Comparison of ENCODE assay signal across 1 cellular context in genomic region chr15:96037584-96037983, GRCh38.
TF ChIP-seq lines count a peak whose summit lies in the region.

No MANE protein-coding gene starts in this region.

TF ChIP-seq in GM12878, 131 proteins besides CTCF, POLR2A, EP300 and RAD21 (continued from another document and continues in another):
- TF ChIP-seq ATF2 (IDR thresholded peaks at IDR 0.05; ENCODE audit: low read length) (peak; percentile 94), ZBTB40 (IDR thresholded peaks at IDR 0.05; ENCODE audit: borderline replicate concordance) (no peak), CEBPZ (IDR thresholded peaks at IDR 0.05; ENCODE audit: low read depth, low read length) (no peak), RELB (IDR thresholded peaks at IDR 0.05; ENCODE audit: low read depth) (peak; percentile 80), SPI1 (IDR thresholded peaks at IDR 0.05; ENCODE audit: borderline replicate concordance, insufficient read depth, low read depth, low read length) (no peak), ZNF384 (IDR thresholded peaks at IDR 0.05; ENCODE audit: borderline replicate concordance, low read depth, low read length) (no peak), SMARCA5 (IDR thresholded peaks at IDR 0.05) (no peak), NR2C2 (IDR thresholded peaks at IDR 0.05; ENCODE audit: borderline replicate concordance, control insufficient read depth, insufficient read length, low read depth) (no peak), LARP7 (IDR thresholded peaks at IDR 0.05) (no peak), ASH2L (IDR thresholded peaks at IDR 0.05; ENCODE audit: borderline replicate concordance, low read depth) (no peak), NFYA (IDR thresholded peaks at IDR 0.05; ENCODE audit: borderline replicate concordance, low read depth, low read length) (no peak), USF2 (IDR thresholded peaks at IDR 0.05; ENCODE audit: borderline replicate concordance, low read depth, low read length) (no peak), CBX5 (IDR thresholded peaks at IDR 0.05; ENCODE audit: low read depth) (0 out of 2 replicates have a peak, but pooled peaks have one; percentile 67), ZNF592 (IDR thresholded peaks at IDR 0.05) (peak; percentile 51; the same call in 1 of the 2 replicates), MLLT1 (IDR thresholded peaks at IDR 0.05) (peak; percentile 98), SUPT20H (IDR thresholded peaks at IDR 0.05; ENCODE audit: borderline replicate concordance, control insufficient read depth, low read depth, low read length) (no peak), CREM (IDR thresholded peaks at IDR 0.05; ENCODE audit: low read depth) (peak; percentile 40; the same call in 1 of the 2 replicates), RELA (IDR thresholded peaks at IDR 0.05; ENCODE audit: borderline replicate concordance, partially characterized antibody) (peak; percentile 50), KLF5 (IDR thresholded peaks at IDR 0.05; ENCODE audit: partially characterized antibody) (no peak), YY1 (IDR thresholded peaks at IDR 0.05; ENCODE audit: low read depth, low read length) (no peak), HDAC6 (IDR thresholded peaks at IDR 0.05; ENCODE audit: unreplicated experiment) (no peak), MAX (IDR thresholded peaks at IDR 0.05; ENCODE audit: low read depth, low read length) (no peak), YBX1 (IDR thresholded peaks at IDR 0.05) (no peak), MEF2A (IDR thresholded peaks at IDR 0.05; ENCODE audit: insufficient read depth, low read depth, low read length) (0 out of 2 replicates have a peak, but pooled peaks have one; percentile 53), NKRF (conservative IDR thresholded peaks at IDR 0.05) (no peak), GABPA (IDR thresholded peaks at IDR 0.05; ENCODE audit: low read depth) (no peak), RB1 (IDR thresholded peaks at IDR 0.05; ENCODE audit: borderline replicate concordance) (no peak), POLR2AphosphoS5 (IDR thresholded peaks at IDR 0.05; ENCODE audit: low read length) (no peak), IKZF2 (IDR thresholded peaks at IDR 0.05) (peak; percentile 98), ZNF622 (IDR thresholded peaks at IDR 0.05) (no peak), EED (IDR thresholded peaks at IDR 0.05; ENCODE audit: low read depth) (peak; percentile 98), USF1 (IDR thresholded peaks at IDR 0.05; ENCODE audit: borderline replicate concordance, extremely low read length, insufficient read depth, low read depth, low read length) (no peak), RCOR1 (conservative IDR thresholded peaks at IDR 0.05; ENCODE audit: low read depth, low read length) (0 out of 2 replicates have a peak, but pooled peaks have one; percentile 65), JUNB (IDR thresholded peaks at IDR 0.05) (peak; percentile 93), FOXM1 (IDR thresholded peaks at IDR 0.05; ENCODE audit: low read depth, low read length) (peak; percentile 94; the same call in 1 of the 2 replicates), PML (IDR thresholded peaks at IDR 0.05; ENCODE audit: low read length) (0 out of 2 replicates have a peak, but pooled peaks have one; percentile 46), ZSCAN29 (IDR thresholded peaks at IDR 0.05) (peak; percentile 3; the same call in 1 of the 2 replicates), NR2F1 (conservative IDR thresholded peaks at IDR 0.05) (peak; percentile 82), CHD2 (IDR thresholded peaks at IDR 0.05; ENCODE audit: borderline replicate concordance, low read depth, low read length) (no peak; the same call in 1 of the 2 replicates), RBBP5 (conservative IDR thresholded peaks at IDR 0.05) (no peak), BMI1 (IDR thresholded peaks at IDR 0.05; ENCODE audit: borderline replicate concordance) (peak; percentile 76)
